ENCODE assay signal across 13 cellular contexts in the genomic region with DNA sequence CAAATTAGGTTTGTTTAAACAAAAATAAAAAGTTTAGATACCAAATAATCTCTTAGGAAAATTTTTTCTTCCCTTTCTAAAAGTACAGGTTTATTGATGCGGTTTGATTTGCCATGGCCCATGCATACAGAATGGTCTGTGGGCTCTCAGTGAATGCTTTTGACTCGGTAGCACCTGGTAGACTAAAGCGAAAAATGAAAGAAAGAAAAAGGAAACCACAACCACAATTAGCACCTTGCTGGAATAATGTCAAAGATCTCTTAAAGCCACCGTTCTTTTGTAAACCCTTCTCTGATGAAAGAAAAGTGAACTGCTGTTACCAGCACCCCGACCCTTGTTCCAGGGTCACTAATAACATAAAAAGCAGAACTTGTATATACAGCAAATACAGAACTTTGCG.
DNase-seq lines count a peak whose midpoint lies in the region; ATAC-seq, FAIRE-seq and TF ChIP-seq lines count a peak whose summit lies in the region.
"Had no signal": no experiment of that assay in that cellular context is flagged by ENCODE, and none has a peak within 500 bp of the region (broad histone marks: within the 10 kb centered on the region; RNA-seq: fewer than 3 reads in every experiment).

No MANE protein-coding gene starts in this region.

- H3K36me3 ChIP-seq in HAP-1 (replicated peaks): no peaks in the 10 kb centered on the region
- H3K36me3 ChIP-seq: BLaER1, thyroid gland had no signal

- DNase-seq in GM12891 (ENCODE audit: insufficient read length, low spot score): peak; percentile 2
- DNase-seq in NCI-H1092 (lab: John Stamatoyannopoulos, UW): no peak
- DNase-seq in stimulated activated naive CD8-positive, alpha-beta T cell treated with anti-CD3 and anti-CD28 coated beads, Interleukin-15, Interleukin-2, amounts not matched to agents 100 U/mL and 50 U/mL, for 24 hours: no peak
- no peak for DNase-seq in omental fat pad (ENCODE audit: low spot score)
- DNase-seq in HAP-1 (ENCODE audit: low spot score in 2 of 2): no peak
- DNase-seq: activated T-cell treated with anti-CD3 and anti-CD28 coated beads, Interleukin-2, amount 50 U/mL, for 48 hours; thyroid gland had no signal

- in situ Hi-C loops in HAP-1 (cut with MboI; ENCODE audit: low sequenced_read_pairs): no loop called here

- ATAC-seq in GM19372 (IDR thresholded peaks at IDR 0.05; ENCODE audit: low read depth, unreplicated experiment): peak; percentile 97
- peak; percentile 87 for ATAC-seq in HG02840 (IDR thresholded peaks at IDR 0.05; ENCODE audit: low FRiP score, unreplicated experiment)
- ATAC-seq in HG03521 (IDR thresholded peaks at IDR 0.05; ENCODE audit: unreplicated experiment): peak; percentile 97
- ATAC-seq in stimulated activated naive CD8-positive, alpha-beta T cell treated with anti-CD3 and anti-CD28 coated beads, Interleukin-15, Interleukin-2, amounts not matched to agents 100 U/mL and 50 U/mL, for 24 hours: no peak
- ATAC-seq in omental fat pad (ENCODE audit: low FRiP score): no peak
- ATAC-seq: K562 had no signal

- TF ChIP-seq CTCF in omental fat pad (IDR thresholded peaks at IDR 0.05): no peak

- H3K27me3 ChIP-seq in HAP-1 (ENCODE audit: low read depth): no peaks in the 10 kb centered on the region
- H3K27me3 ChIP-seq: BLaER1, thyroid gland had no signal

- no peaks in the 10 kb centered on the region for H3K9me3 ChIP-seq in HAP-1
- H3K9me3 ChIP-seq: BLaER1, thyroid gland had no signal

- no peak for TF ChIP-seq POLR2A in GM12891 (IDR thresholded peaks at IDR 0.05; ENCODE audit: low read depth, low read length)

- H3K4me1 ChIP-seq in HAP-1: peaks cover 27% of the 10 kb centered on the region

- no peak overlapping the region for H3K4me3 ChIP-seq in HAP-1
- H3K4me3 ChIP-seq: BLaER1, K562, thyroid gland had no signal

- peak; percentile 35 for FAIRE-seq in GM12891 (lab: Jason Lieb, UNC)
- FAIRE-seq: bronchial epithelial cell, K562 had no signal

TF ChIP-seq in GM12891, 5 proteins besides CTCF, POLR2A, EP300 and RAD21:
- TF ChIP-seq SPI1 (IDR thresholded peaks at IDR 0.05; ENCODE audit: low read depth, low read length): 0 out of 2 replicates have a peak, but pooled peaks have one; percentile 9
- TF ChIP-seq PAX5 (IDR thresholded peaks at IDR 0.05; ENCODE audit: insufficient read depth, low read length, severe bottlenecking): no peak
- no peak for TF ChIP-seq POLR2AphosphoS5 (IDR thresholded peaks at IDR 0.05; ENCODE audit: low read depth, low read length)
- TF ChIP-seq TAF1 (IDR thresholded peaks at IDR 0.05; ENCODE audit: low read depth, low read length): no peak
- peak; percentile 53; the same call in 1 of the 2 replicates for TF ChIP-seq POU2F2 (IDR thresholded peaks at IDR 0.05; ENCODE audit: low read depth, low read length)

Comparison
In these comparisons a context has a peak if more than half of its experiments do, and no peak if none do; other contexts are left out.
1. ATAC-seq: peak in GM19372 (single experiment), HG02840 (single experiment) and HG03521 (single experiment); none in stimulated activated naive CD8-positive, alpha-beta T cell treated with anti-CD3 and anti-CD28 coated beads, Interleukin-15, Interleukin-2, amounts not matched to agents 100 U/mL and 50 U/mL, for 24 hours (single experiment) and omental fat pad (single experiment).